In genomic region chr7:142587578-142588191, GRCh38 we compare ENCODE assay signal across 8 cellular contexts.
A peak's percentile ranks its signal among the peaks of the same experiment; 100 is the strongest.
DNase-seq lines count a peak whose midpoint lies in the region; ATAC-seq and TF ChIP-seq lines count a peak whose summit lies in the region.

No MANE protein-coding gene starts in this region.

- H3K27me3 ChIP-seq in CD4-positive, CD25-positive, alpha-beta regulatory T cell (ENCODE audit: control insufficient read depth, insufficient read depth, low read length) = no peaks in the 10 kb centered on the region
- no peaks in the 10 kb centered on the region for H3K27me3 ChIP-seq in MM.1S (replicated peaks; ENCODE audit: insufficient read depth, low read length)

- H3K27me3 Mint-ChIP-seq in CD4-positive, CD25-positive, alpha-beta regulatory T cell = no peaks in the 10 kb centered on the region

- DNase-seq in CD4-positive, CD25-positive, alpha-beta regulatory T cell = peak in 2 of 3 donors; percentile 44 to 73
- DNase-seq in GM13977 (ENCODE audit: low spot score) = peak; percentile 62
- peak; percentile 94 for DNase-seq in MM.1S
- peak; percentile 32 for DNase-seq in amniotic stem cell (lab: John Stamatoyannopoulos, UW)
- peak; percentile 77 for DNase-seq in kidney glomerular epithelial cell (lab: John Stamatoyannopoulos, UW)
- DNase-seq in HK-2 (ENCODE audit: unreplicated experiment) = no peak
- no peak for DNase-seq in activated CD4-positive, alpha-beta T cell treated with anti-CD3 and anti-CD28 coated beads, Interleukin-2, amount 50 U/mL, for 4 hours

- no peaks in the 10 kb centered on the region for H3K9me3 ChIP-seq in CD4-positive, CD25-positive, alpha-beta regulatory T cell (ENCODE audit: control insufficient read depth in 2 of 2, low read length in 2 of 2)
- no peaks in the 10 kb centered on the region for H3K9me3 ChIP-seq in MM.1S (replicated peaks; ENCODE audit: insufficient read depth, low read length)

- H3K4me3 ChIP-seq in CD4-positive, CD25-positive, alpha-beta regulatory T cell (ENCODE audit: low read depth, low read length) = peak overlapping the region; percentile 26
- H3K4me3 ChIP-seq in MM.1S (ENCODE audit: low read length) = no peak overlapping the region

- no peak overlapping the region for H3K9ac ChIP-seq in MM.1S (ENCODE audit: low read length)

- H3K4me3 Mint-ChIP-seq in CD4-positive, CD25-positive, alpha-beta regulatory T cell = peak overlapping the region in 2 of 4 donors; percentile 7 to 49

- H3K9me2 ChIP-seq in MM.1S (replicated peaks; ENCODE audit: insufficient read depth, low read length) = no peaks in the 10 kb centered on the region

- peak; percentile 74 to 87 for ATAC-seq in CD4-positive, CD25-positive, alpha-beta regulatory T cell (ENCODE audit: low read depth in 2 of 2)
- peak; percentile 68 for ATAC-seq in HG02588 (IDR thresholded peaks at IDR 0.05; ENCODE audit: unreplicated experiment)

- H3K79me2 ChIP-seq in MM.1S (ENCODE audit: low read length) = no peaks in the 10 kb centered on the region

- H3K9me3 Mint-ChIP-seq in CD4-positive, CD25-positive, alpha-beta regulatory T cell = no peaks in the 10 kb centered on the region

- peak; percentile 77 for TF ChIP-seq CTCF in GM13977 (IDR thresholded peaks at IDR 0.05; ENCODE audit: extremely low read depth, insufficient read depth, missing control alignments)
- peak; percentile 99 for TF ChIP-seq CTCF in MM.1S (IDR thresholded peaks at IDR 0.05; ENCODE audit: low read length)

- H3K27ac ChIP-seq in CD4-positive, CD25-positive, alpha-beta regulatory T cell (ENCODE audit: insufficient read depth, low read length, poor library complexity, severe bottlenecking) = no peak overlapping the region
- no peak overlapping the region for H3K27ac ChIP-seq in MM.1S (ENCODE audit: low read length)

- H3F3A ChIP-seq in MM.1S (ENCODE audit: insufficient read depth, low read length) = no peaks in the 10 kb centered on the region

- H2AFZ ChIP-seq in MM.1S (ENCODE audit: low read length) = peak overlapping the region; percentile 55

- in situ Hi-C loops in GM13977 (cut with MboI; ENCODE audit: low pct_unique_long_range_greater_than_20kb, low sequenced_read_pairs, unreplicated experiment) = no loop called here

- no peaks in the 10 kb centered on the region for H3K4me1 ChIP-seq in CD4-positive, CD25-positive, alpha-beta regulatory T cell (ENCODE audit: control insufficient read depth, insufficient read depth, low read length, poor library complexity, severe bottlenecking)
- H3K4me1 ChIP-seq in MM.1S (ENCODE audit: low read length) = peaks cover 9% of the 10 kb centered on the region

- peaks cover 4% of the 10 kb centered on the region for H3K36me3 Mint-ChIP-seq in CD4-positive, CD25-positive, alpha-beta regulatory T cell

- H3K36me3 ChIP-seq in CD4-positive, CD25-positive, alpha-beta regulatory T cell (ENCODE audit: control insufficient read depth, insufficient read depth, low read length) = no peaks in the 10 kb centered on the region
- no peaks in the 10 kb centered on the region for H3K36me3 ChIP-seq in MM.1S (replicated peaks; ENCODE audit: insufficient read depth, low read length)

- H4K20me1 ChIP-seq in MM.1S (ENCODE audit: insufficient read depth, low read length) = no peaks in the 10 kb centered on the region

- peaks cover 0 to 9% (median 7%) of the 10 kb centered on the region in 4 donors for H3K4me1 Mint-ChIP-seq in CD4-positive, CD25-positive, alpha-beta regulatory T cell

- peak overlapping the region in 1 of 3 donors; percentile 30 for H3K27ac Mint-ChIP-seq in CD4-positive, CD25-positive, alpha-beta regulatory T cell

- no peak overlapping the region for H3K4me2 ChIP-seq in MM.1S (ENCODE audit: low read depth, low read length)

Comparison
In these comparisons a context has a peak if more than half of its experiments do, and no peak if none do; other contexts are left out.
1. DNase-seq: peak in CD4-positive, CD25-positive, alpha-beta regulatory T cell (2 of 3), GM13977 (single experiment), MM.1S (single experiment), amniotic stem cell (single experiment) and kidney glomerular epithelial cell (single experiment); none in HK-2 (single experiment) and activated CD4-positive, alpha-beta T cell treated with anti-CD3 and anti-CD28 coated beads, Interleukin-2, amount 50 U/mL, for 4 hours (0 of 2).